ENCODE assay signal across 8 cellular contexts in genomic region chrX:27163236-27163635, GRCh38.
"Had no signal": no experiment of that assay in that cellular context is flagged by ENCODE, and none has a peak within 500 bp of the region (broad histone marks: within the 10 kb centered on the region; RNA-seq: fewer than 3 reads in every experiment).

No MANE protein-coding gene starts in this region.

- H3K4me1 Mint-ChIP-seq: GM23338, H9 had no signal

- FAIRE-seq: H1, H54, HTR-8/SVneo, K562 had no signal

- H3K4me2 ChIP-seq: GM23338 had no signal

- DNase-seq: H9, HCEC 1CT, IMR-90 had no signal

- H3K4me3 Mint-ChIP-seq: GM23338, H9 had no signal

- H3K9me3 Mint-ChIP-seq: GM23338 had no signal

- H3K27ac Mint-ChIP-seq: GM23338, H9 had no signal

- H2AFZ ChIP-seq: GM23338 had no signal

- H3K4me3 ChIP-seq: GM23338, K562 had no signal
